In genomic region chr15:74543043-74543422, GRCh38 we compare ENCODE assay signal across 16 cellular contexts. TPM values are rescaled to one million over a fixed set of nuclear protein-coding genes. Genes with fewer than 3 reads are reported as not detected.
DNase-seq lines count a peak whose midpoint lies in the region; ATAC-seq and TF ChIP-seq lines count a peak whose summit lies in the region.
"Had no signal": no experiment of that assay in that cellular context is flagged by ENCODE, and none has a peak within 500 bp of the region (broad histone marks: within the 10 kb centered on the region; RNA-seq: fewer than 3 reads in every experiment).

No MANE protein-coding gene starts in this region.

- H3K27ac Mint-ChIP-seq in T-helper 1 cell treated with Interleukin-12 subunit alpha and Interleukin-12 subunit beta and Interleukin-4 antibody, amounts not matched to agents 30 μg/mL and 1 μg/mL, for 36 hours = peak overlapping the region; percentile 43
- peak overlapping the region in 1 of 3 experiments; percentile 70 for H3K27ac Mint-ChIP-seq in nephron

- H3K4me1 ChIP-seq in KMS-11 (ENCODE audit: low read depth, poor library complexity, severe bottlenecking) (peaks cover 58% of the 10 kb centered on the region), mammary epithelial cell (ENCODE audit: insufficient read depth, low read length) (peaks cover 39% of the 10 kb centered on the region)

- H3K36me3 ChIP-seq in KMS-11 (ENCODE audit: insufficient read depth) (peaks cover 2% of the 10 kb centered on the region; the same call in 1 of the 2 replicates), mammary epithelial cell (ENCODE audit: insufficient read depth, low read length) (peaks cover 4% of the 10 kb centered on the region)
- H3K36me3 ChIP-seq: SJCRH30 had no signal

- H3K27me3 ChIP-seq in KMS-11 (ENCODE audit: insufficient read depth, low read depth) (no peaks in the 10 kb centered on the region), mammary epithelial cell (ENCODE audit: insufficient read depth, low read length) (no peaks in the 10 kb centered on the region)
- H3K27me3 ChIP-seq: SJCRH30 had no signal

- no peaks in the 10 kb centered on the region for H3K9me3 Mint-ChIP-seq in T-helper 1 cell treated with Interleukin-12 subunit alpha and Interleukin-12 subunit beta and Interleukin-4 antibody, amounts not matched to agents 30 μg/mL and 1 μg/mL, for 36 hours
- no peaks in the 10 kb centered on the region for H3K9me3 Mint-ChIP-seq in nephron
- H3K9me3 Mint-ChIP-seq: dendritic cell treated with granulocyte-macrophage colony-stimulating factor and Interleukin-4, amounts not matched to agents 40 ng/mL and 50 ng/mL, for 4 days had no signal

- 82% methylated on average over 3 of the region's 3 CpGs for WGBS in mammary epithelial cell (ENCODE audit: low coverage, missing lambda C conversion rate)

- ATAC-seq in HG03280 (IDR thresholded peaks at IDR 0.05; ENCODE audit: unreplicated experiment) = no peak
- ATAC-seq: psoas muscle had no signal

- H3K4me3 ChIP-seq in KMS-11 (IDR thresholded peaks at IDR 0.05; ENCODE audit: insufficient read depth, low read depth, low read length) = no peak overlapping the region
- no peak overlapping the region for H3K4me3 ChIP-seq in mammary epithelial cell (replicated peaks in 1 of 3; ENCODE audit: insufficient read depth in 1 of 3, low read depth in 2 of 3, low read length in 3 of 3)
- H3K4me3 ChIP-seq: SJCRH30 had no signal

- H2AFZ ChIP-seq in KMS-11 (ENCODE audit: low read depth) = no peak overlapping the region
- no peak overlapping the region for H2AFZ ChIP-seq in mammary epithelial cell (ENCODE audit: low read depth, low read length)

- H3K4me2 ChIP-seq in KMS-11 (peak overlapping the region; percentile 94), mammary epithelial cell (ENCODE audit: insufficient read depth, low read depth, low read length) (peak overlapping the region; percentile 83)

- H4K20me1 ChIP-seq in KMS-11 (ENCODE audit: insufficient read depth) (no peaks in the 10 kb centered on the region), mammary epithelial cell (ENCODE audit: insufficient read depth, low read length) (peaks cover 15% of the 10 kb centered on the region)

- peaks cover 61% of the 10 kb centered on the region for H3K4me1 Mint-ChIP-seq in T-helper 1 cell treated with Interleukin-12 subunit alpha and Interleukin-12 subunit beta and Interleukin-4 antibody, amounts not matched to agents 30 μg/mL and 1 μg/mL, for 36 hours (ENCODE audit: low read depth)
- peaks cover 63% of the 10 kb centered on the region for H3K4me1 Mint-ChIP-seq in nephron

- intact Hi-C loops in mammary epithelial cell (cut with micrococcal nuclease) = no loop called here

- dilution Hi-C loops in mammary epithelial cell (cut with HindIII; ENCODE audit: low sequenced_read_pairs) = loop anchor here (5.0 kb wide), 1 partner anchor 46 kb away; no protein-coding TSS in a partner anchor

- TF ChIP-seq CTCF in KMS-11 (conservative IDR thresholded peaks at IDR 0.05; ENCODE audit: low read depth, low read length) = no peak
- no peak for TF ChIP-seq CTCF in mammary epithelial cell (conservative IDR thresholded peaks at IDR 0.05 in 1 of 2, IDR thresholded peaks at IDR 0.05 in 1 of 2; ENCODE audit: extremely low read depth in 1 of 2, insufficient read depth in 1 of 2, low read depth in 1 of 2, low read length in 2 of 2)
- no peak for TF ChIP-seq CTCF in nephron (IDR thresholded peaks at IDR 0.05; ENCODE audit: unreplicated experiment in 3 of 3)

- H3K9me3 ChIP-seq in mammary epithelial cell (replicated peaks; ENCODE audit: insufficient read depth, low read length) = no peaks in the 10 kb centered on the region
- H3K9me3 ChIP-seq: psoas muscle, SJCRH30 had no signal

- no TSS peak for BruUV-seq in mammary epithelial cell (replicated peaks; lab: Mats Ljungman, UMichigan)

- H3K79me2 ChIP-seq in KMS-11 (ENCODE audit: insufficient read depth, low read depth) (peaks cover 68% of the 10 kb centered on the region), mammary epithelial cell (ENCODE audit: insufficient read depth, low read length) (peaks cover 48% of the 10 kb centered on the region)

- H3K27ac ChIP-seq in KMS-11 (peak overlapping the region; percentile 79), mammary epithelial cell (ENCODE audit: insufficient read depth, low read depth, low read length) (no peak overlapping the region)
- H3K27ac ChIP-seq: 22Rv1, psoas muscle, SJCRH30, VCaP had no signal

- in situ Hi-C loops in mammary epithelial cell (cut with MboI; ENCODE audit: low sequenced_read_pairs in 2 of 2) = loop anchor here in 1 of 2 donors (5.0 to 10.0 kb wide), 2 partner anchors 81 to 168 kb away; partner anchors contain the start of gene UBL7

- H3K27me3 Mint-ChIP-seq in T-helper 1 cell treated with Interleukin-12 subunit alpha and Interleukin-12 subunit beta and Interleukin-4 antibody, amounts not matched to agents 30 μg/mL and 1 μg/mL, for 36 hours (ENCODE audit: low read depth) = no peaks in the 10 kb centered on the region
- peaks cover 16% of the 10 kb centered on the region for H3K27me3 Mint-ChIP-seq in nephron (ENCODE audit: low read depth)

- H3K9ac ChIP-seq in KMS-11 (peak overlapping the region; percentile 85), mammary epithelial cell (ENCODE audit: insufficient read depth, low read length) (no peak overlapping the region)

- CTCF ChIA-PET in mammary epithelial cell (lab: Charles Lee; ENCODE audit: low non-redundant PET) = interaction anchor here (0.6 kb wide), 1 partner anchor 17 kb away, joined by 3 read pairs; no protein-coding TSS in a partner anchor

- DNase-seq in T-helper 1 cell (no peak), mammary epithelial cell (no peak), NCI-H2196 treated with DMSO at 0.1 percent for 48 hours (lab: John Stamatoyannopoulos, UW; ENCODE audit: unreplicated experiment) (no peak), DMS79 (lab: John Stamatoyannopoulos, UW) (no peak)
- DNase-seq: foreskin melanocyte, NCI-H510A treated with DMSO at 0.1 percent for 48 hours, psoas muscle, SJCRH30, substantia nigra had no signal

- H3K36me3 Mint-ChIP-seq in T-helper 1 cell treated with Interleukin-12 subunit alpha and Interleukin-12 subunit beta and Interleukin-4 antibody, amounts not matched to agents 30 μg/mL and 1 μg/mL, for 36 hours (ENCODE audit: low read depth) = peaks cover 36% of the 10 kb centered on the region
- peaks cover 19% of the 10 kb centered on the region for H3K36me3 Mint-ChIP-seq in nephron (ENCODE audit: low read depth)

- H3K4me3 Mint-ChIP-seq in T-helper 1 cell treated with Interleukin-12 subunit alpha and Interleukin-12 subunit beta and Interleukin-4 antibody, amounts not matched to agents 30 μg/mL and 1 μg/mL, for 36 hours = peak overlapping the region; percentile 94
- H3K4me3 Mint-ChIP-seq in nephron = peak overlapping the region; percentile 68 to 91 (median 91)
- H3K4me3 Mint-ChIP-seq: dendritic cell treated with granulocyte-macrophage colony-stimulating factor and Interleukin-4, amounts not matched to agents 40 ng/mL and 50 ng/mL, for 4 days had no signal

RNA-seq across cellular contexts. Expression of gene ARID3B, which starts 2.0 kb away (rescaled TPM):
- 10 to 100 TPM in 1 of 2 donors, 1 to 10 TPM in 1; 7.0 to 12.8 TPM for total RNA-seq in mammary epithelial cell
- 4.2 TPM for polyA plus RNA-seq in mammary epithelial cell
- polyA minus RNA-seq in mammary epithelial cell = 6.1 TPM
